1 cellular context compared by ENCODE assay signal in the genomic region with DNA sequence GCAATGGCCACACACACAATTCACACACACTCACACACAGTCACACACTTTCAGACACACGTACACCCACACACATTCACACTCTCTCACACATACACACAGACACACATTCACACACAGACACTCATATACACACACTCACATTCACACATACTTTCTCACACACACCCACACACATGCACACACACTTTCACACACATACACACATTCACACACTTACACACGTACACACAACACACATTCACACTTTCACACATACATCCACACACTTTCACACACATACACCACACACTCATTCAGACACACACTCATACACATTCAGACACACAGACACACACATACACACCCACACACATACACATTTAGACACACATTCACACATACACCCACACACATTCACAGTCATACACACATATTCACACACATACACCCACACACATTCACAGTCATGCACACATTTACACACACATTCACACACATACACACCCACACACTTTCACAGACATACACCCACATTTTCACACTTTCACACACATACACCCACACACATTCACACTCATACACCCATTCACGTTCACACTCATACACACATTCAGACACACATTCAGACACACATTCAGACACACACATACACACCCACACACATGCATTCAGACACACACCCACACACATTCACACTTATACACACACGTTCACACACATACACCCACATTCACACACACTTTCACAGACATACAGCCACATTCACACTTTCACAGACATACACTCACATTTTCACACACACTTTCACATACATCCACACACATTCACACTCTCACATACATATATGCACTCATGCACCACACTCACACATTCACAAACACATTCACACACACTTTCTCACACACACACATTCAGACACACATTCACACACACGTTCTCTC.
TF ChIP-seq lines count a peak whose summit lies in the region.

No MANE protein-coding gene starts in this region.

TF ChIP-seq in HEK293, 187 proteins besides CTCF, POLR2A, EP300 and RAD21 (continued from another document):
- TF ChIP-seq ZNF548 (tag by site-specific recombination; IDR thresholded peaks at IDR 0.05): no peak
- peak; percentile 99 for TF ChIP-seq PRDM1 (tag by site-specific recombination; IDR thresholded peaks at IDR 0.05)
- no peak for TF ChIP-seq ZNF121 (tag by site-specific recombination; IDR thresholded peaks at IDR 0.05)
- peak; percentile 40; the same call in 1 of the 2 replicates for TF ChIP-seq ZNF747 (tag by site-specific recombination; IDR thresholded peaks at IDR 0.05)
- TF ChIP-seq IKZF3 (tag by site-specific recombination; IDR thresholded peaks at IDR 0.05): no peak
- no peak for TF ChIP-seq SCRT1 (tag by site-specific recombination; IDR thresholded peaks at IDR 0.05; ENCODE audit: borderline replicate concordance)
- no peak for TF ChIP-seq ZXDB (tag by site-specific recombination; IDR thresholded peaks at IDR 0.05)
- TF ChIP-seq, protein P1, sequence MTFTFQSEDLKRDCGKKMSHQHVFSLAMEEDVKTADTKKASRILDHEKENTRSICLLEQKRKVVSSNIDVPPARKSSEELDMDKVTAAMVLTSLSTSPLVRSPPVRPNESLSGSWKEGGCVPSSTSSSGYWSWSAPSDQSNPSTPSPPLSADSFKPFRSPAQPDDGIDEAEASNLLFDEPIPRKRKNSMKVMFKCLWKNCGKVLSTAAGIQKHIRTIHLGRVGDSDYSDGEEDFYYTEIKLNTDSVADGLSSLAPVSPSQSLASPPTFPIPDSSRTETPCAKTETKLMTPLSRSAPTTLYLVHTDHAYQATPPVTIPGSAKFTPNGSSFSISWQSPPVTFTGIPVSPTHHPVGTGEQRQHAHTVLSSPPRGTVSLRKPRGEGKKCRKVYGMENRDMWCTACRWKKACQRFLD (tag by site-specific recombination; IDR thresholded peaks at IDR 0.05): no peak
- no peak for TF ChIP-seq KLF10 (tag by site-specific recombination; IDR thresholded peaks at IDR 0.05)
- TF ChIP-seq, protein P2, sequence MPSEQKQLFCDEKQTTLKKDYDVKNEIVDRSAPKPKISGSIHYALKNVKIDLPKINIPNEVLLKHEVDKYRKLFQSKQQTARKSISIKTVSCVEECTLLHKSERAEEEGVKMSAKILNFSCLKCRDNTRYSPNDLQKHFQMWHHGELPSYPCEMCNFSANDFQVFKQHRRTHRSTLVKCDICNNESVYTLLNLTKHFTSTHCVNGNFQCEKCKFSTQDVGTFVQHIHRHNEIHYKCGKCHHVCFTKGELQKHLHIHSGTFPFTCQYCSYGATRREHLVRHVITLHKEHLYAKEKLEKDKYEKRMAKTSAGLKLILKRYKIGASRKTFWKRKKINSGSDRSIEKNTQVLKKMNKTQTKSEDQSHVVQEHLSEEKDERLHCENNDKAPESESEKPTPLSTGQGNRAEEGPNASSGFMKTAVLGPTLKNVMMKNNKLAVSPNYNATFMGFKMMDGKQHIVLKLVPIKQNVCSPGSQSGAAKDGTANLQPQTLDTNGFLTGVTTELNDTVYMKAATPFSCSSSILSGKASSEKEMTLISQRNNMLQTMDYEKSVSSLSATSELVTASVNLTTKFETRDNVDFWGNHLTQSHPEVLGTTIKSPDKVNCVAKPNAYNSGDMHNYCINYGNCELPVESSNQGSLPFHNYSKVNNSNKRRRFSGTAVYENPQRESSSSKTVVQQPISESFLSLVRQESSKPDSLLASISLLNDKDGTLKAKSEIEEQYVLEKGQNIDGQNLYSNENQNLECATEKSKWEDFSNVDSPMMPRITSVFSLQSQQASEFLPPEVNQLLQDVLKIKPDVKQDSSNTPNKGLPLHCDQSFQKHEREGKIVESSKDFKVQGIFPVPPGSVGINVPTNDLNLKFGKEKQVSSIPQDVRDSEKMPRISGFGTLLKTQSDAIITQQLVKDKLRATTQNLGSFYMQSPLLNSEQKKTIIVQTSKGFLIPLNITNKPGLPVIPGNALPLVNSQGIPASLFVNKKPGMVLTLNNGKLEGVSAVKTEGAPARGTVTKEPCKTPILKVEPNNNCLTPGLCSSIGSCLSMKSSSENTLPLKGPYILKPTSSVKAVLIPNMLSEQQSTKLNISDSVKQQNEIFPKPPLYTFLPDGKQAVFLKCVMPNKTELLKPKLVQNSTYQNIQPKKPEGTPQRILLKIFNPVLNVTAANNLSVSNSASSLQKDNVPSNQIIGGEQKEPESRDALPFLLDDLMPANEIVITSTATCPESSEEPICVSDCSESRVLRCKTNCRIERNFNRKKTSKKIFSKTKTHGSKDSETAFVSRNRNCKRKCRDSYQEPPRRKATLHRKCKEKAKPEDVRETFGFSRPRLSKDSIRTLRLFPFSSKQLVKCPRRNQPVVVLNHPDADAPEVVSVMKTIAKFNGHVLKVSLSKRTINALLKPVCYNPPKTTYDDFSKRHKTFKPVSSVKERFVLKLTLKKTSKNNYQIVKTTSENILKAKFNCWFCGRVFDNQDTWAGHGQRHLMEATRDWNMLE (tag by site-specific recombination; conservative IDR thresholded peaks at IDR 0.05; ENCODE audit: low read depth): no peak
- no peak for TF ChIP-seq ZNF654 (tag by site-specific recombination; IDR thresholded peaks at IDR 0.05; ENCODE audit: low read depth)
- TF ChIP-seq ZNF366 (tag by site-specific recombination; conservative IDR thresholded peaks at IDR 0.05): no peak
- no peak for TF ChIP-seq ZNF664 (tag by site-specific recombination; IDR thresholded peaks at IDR 0.05)
- no peak for TF ChIP-seq ZNF350 (tag by site-specific recombination; IDR thresholded peaks at IDR 0.05)
- no peak for TF ChIP-seq ZFP3 (tag by site-specific recombination; IDR thresholded peaks at IDR 0.05; ENCODE audit: low read depth)
- TF ChIP-seq ZNF174 (tag by site-specific recombination; IDR thresholded peaks at IDR 0.05): no peak
- TF ChIP-seq ZNF677 (tag by site-specific recombination; IDR thresholded peaks at IDR 0.05): no peak
- TF ChIP-seq ZNF670 (tag by site-specific recombination; IDR thresholded peaks at IDR 0.05; ENCODE audit: low read depth): no peak
- no peak for TF ChIP-seq ZNF544 (tag by site-specific recombination; IDR thresholded peaks at IDR 0.05)
- TF ChIP-seq ZNF157 (tag by site-specific recombination; IDR thresholded peaks at IDR 0.05): no peak
- TF ChIP-seq, protein P3, sequence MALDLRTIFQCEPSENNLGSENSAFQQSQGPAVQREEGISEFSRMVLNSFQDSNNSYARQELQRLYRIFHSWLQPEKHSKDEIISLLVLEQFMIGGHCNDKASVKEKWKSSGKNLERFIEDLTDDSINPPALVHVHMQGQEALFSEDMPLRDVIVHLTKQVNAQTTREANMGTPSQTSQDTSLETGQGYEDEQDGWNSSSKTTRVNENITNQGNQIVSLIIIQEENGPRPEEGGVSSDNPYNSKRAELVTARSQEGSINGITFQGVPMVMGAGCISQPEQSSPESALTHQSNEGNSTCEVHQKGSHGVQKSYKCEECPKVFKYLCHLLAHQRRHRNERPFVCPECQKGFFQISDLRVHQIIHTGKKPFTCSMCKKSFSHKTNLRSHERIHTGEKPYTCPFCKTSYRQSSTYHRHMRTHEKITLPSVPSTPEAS (tag by site-specific recombination; IDR thresholded peaks at IDR 0.05): peak; percentile 63
- TF ChIP-seq ZNF202 (tag by site-specific recombination; IDR thresholded peaks at IDR 0.05; ENCODE audit: borderline replicate concordance): no peak
- no peak for TF ChIP-seq KLF16 (tag by site-specific recombination; IDR thresholded peaks at IDR 0.05)
- TF ChIP-seq KLF9 (tag by site-specific recombination; IDR thresholded peaks at IDR 0.05; ENCODE audit: low read depth): no peak
- TF ChIP-seq ZNF623 (tag by site-specific recombination; IDR thresholded peaks at IDR 0.05): no peak
- no peak for TF ChIP-seq ZNF155 (tag by site-specific recombination; IDR thresholded peaks at IDR 0.05)
- peak; percentile 56 for TF ChIP-seq ZNF785 (tag by site-specific recombination; IDR thresholded peaks at IDR 0.05)
- TF ChIP-seq, protein P4, sequence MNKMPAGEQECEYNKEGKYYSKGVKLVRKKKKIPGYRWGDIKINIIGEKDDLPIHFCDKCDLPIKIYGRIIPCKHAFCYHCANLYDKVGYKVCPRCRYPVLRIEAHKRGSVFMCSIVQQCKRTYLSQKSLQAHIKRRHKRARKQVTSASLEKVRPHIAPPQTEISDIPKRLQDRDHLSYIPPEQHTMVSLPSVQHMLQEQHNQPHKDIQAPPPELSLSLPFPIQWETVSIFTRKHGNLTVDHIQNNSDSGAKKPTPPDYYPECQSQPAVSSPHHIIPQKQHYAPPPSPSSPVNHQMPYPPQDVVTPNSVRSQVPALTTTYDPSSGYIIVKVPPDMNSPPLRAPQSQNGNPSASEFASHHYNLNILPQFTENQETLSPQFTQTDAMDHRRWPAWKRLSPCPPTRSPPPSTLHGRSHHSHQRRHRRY (tag by site-specific recombination; IDR thresholded peaks at IDR 0.05): no peak
- TF ChIP-seq ZBTB21 (tag by site-specific recombination; IDR thresholded peaks at IDR 0.05): no peak
- TF ChIP-seq ZBTB8A (tag by site-specific recombination; IDR thresholded peaks at IDR 0.05): no peak
- peak; percentile 4; the same call in 1 of the 2 replicates for TF ChIP-seq ZNF560 (tag by site-specific recombination; IDR thresholded peaks at IDR 0.05; ENCODE audit: borderline replicate concordance)
- no peak for TF ChIP-seq ZNF341 (tag by site-specific recombination; IDR thresholded peaks at IDR 0.05; ENCODE audit: low read depth)
- TF ChIP-seq ZNF426 (tag by site-specific recombination; IDR thresholded peaks at IDR 0.05): no peak
- no peak; the same call in 1 of the 2 replicates for TF ChIP-seq ZNF416 (tag by site-specific recombination; IDR thresholded peaks at IDR 0.05)
- TF ChIP-seq ZNF629 (tag by site-specific recombination; IDR thresholded peaks at IDR 0.05): no peak
- no peak for TF ChIP-seq SP3 (tag by site-specific recombination; IDR thresholded peaks at IDR 0.05)
- TF ChIP-seq ZNF394 (tag by site-specific recombination; IDR thresholded peaks at IDR 0.05; ENCODE audit: borderline replicate concordance): no peak
- peak; percentile 94 for TF ChIP-seq EGR2 (tag by site-specific recombination; IDR thresholded peaks at IDR 0.05; ENCODE audit: low read depth)
- no peak for TF ChIP-seq ZNF239 (tag by site-specific recombination; IDR thresholded peaks at IDR 0.05)
- TF ChIP-seq, protein P5, sequence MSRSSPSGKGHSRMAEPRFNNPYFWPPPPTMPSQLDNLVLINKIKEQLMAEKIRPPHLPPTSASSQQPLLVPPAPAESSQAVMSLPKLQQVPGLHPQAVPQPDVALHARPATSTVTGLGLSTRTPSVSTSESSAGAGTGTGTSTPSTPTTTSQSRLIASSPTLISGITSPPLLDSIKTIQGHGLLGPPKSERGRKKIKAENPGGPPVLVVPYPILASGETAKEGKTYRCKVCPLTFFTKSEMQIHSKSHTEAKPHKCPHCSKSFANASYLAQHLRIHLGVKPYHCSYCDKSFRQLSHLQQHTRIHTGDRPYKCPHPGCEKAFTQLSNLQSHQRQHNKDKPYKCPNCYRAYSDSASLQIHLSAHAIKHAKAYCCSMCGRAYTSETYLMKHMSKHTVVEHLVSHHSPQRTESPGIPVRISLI (tag by site-specific recombination; IDR thresholded peaks at IDR 0.05): no peak
- TF ChIP-seq ZNF658 (tag by site-specific recombination; IDR thresholded peaks at IDR 0.05): no peak
- TF ChIP-seq ZNF248 (tag by site-specific recombination; IDR thresholded peaks at IDR 0.05): 0 out of 2 replicates have a peak, but pooled peaks have one; percentile 53
- TF ChIP-seq, protein P6, sequence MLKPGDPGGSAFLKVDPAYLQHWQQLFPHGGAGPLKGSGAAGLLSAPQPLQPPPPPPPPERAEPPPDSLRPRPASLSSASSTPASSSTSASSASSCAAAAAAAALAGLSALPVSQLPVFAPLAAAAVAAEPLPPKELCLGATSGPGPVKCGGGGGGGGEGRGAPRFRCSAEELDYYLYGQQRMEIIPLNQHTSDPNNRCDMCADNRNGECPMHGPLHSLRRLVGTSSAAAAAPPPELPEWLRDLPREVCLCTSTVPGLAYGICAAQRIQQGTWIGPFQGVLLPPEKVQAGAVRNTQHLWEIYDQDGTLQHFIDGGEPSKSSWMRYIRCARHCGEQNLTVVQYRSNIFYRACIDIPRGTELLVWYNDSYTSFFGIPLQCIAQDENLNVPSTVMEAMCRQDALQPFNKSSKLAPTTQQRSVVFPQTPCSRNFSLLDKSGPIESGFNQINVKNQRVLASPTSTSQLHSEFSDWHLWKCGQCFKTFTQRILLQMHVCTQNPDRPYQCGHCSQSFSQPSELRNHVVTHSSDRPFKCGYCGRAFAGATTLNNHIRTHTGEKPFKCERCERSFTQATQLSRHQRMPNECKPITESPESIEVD (tag by site-specific recombination; IDR thresholded peaks at IDR 0.05): no peak
- TF ChIP-seq, protein P7, sequence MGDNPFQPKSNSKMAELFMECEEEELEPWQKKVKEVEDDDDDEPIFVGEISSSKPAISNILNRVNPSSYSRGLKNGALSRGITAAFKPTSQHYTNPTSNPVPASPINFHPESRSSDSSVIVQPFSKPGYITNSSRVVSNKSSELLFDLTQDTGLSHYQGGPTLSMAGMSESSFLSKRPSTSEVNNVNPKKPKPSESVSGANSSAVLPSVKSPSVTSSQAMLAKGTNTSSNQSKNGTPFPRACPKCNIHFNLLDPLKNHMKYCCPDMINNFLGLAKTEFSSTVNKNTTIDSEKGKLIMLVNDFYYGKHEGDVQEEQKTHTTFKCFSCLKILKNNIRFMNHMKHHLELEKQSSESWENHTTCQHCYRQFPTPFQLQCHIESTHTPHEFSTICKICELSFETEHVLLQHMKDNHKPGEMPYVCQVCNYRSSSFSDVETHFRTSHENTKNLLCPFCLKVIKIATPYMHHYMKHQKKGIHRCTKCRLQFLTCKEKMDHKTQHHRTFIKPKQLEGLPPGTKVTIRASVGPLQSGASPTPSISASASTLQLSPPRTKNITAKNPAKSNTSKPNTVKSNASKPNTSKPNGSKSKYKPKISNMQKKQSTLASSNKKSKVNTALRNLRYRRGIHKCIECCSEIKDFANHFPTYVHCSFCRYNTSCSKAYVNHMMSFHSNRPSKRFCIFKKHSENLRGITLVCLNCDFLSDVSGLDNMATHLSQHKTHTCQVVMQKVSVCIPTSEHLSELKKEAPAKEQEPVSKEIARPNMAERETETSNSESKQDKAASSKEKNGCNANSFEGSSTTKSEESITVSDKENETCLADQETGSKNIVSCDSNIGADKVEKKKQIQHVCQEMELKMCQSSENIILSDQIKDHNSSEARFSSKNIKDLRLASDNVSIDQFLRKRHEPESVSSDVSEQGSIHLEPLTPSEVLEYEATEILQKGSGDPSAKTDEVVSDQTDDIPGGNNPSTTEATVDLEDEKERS (tag by site-specific recombination; IDR thresholded peaks at IDR 0.05): no peak
- TF ChIP-seq, protein P8, sequence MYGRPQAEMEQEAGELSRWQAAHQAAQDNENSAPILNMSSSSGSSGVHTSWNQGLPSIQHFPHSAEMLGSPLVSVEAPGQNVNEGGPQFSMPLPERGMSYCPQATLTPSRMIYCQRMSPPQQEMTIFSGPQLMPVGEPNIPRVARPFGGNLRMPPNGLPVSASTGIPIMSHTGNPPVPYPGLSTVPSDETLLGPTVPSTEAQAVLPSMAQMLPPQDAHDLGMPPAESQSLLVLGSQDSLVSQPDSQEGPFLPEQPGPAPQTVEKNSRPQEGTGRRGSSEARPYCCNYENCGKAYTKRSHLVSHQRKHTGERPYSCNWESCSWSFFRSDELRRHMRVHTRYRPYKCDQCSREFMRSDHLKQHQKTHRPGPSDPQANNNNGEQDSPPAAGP (tag by site-specific recombination; IDR thresholded peaks at IDR 0.05): no peak
- no peak for TF ChIP-seq ZNF221 (tag by site-specific recombination; IDR thresholded peaks at IDR 0.05; ENCODE audit: borderline replicate concordance)
- no peak for TF ChIP-seq ZSCAN23 (tag by site-specific recombination; IDR thresholded peaks at IDR 0.05)
- TF ChIP-seq TRIM28 (IDR thresholded peaks at IDR 0.05; ENCODE audit: borderline replicate concordance, low read length): no peak
- TF ChIP-seq ZNF391 (tag by site-specific recombination; IDR thresholded peaks at IDR 0.05; ENCODE audit: borderline replicate concordance, low read depth): no peak
- TF ChIP-seq ZNF140 (tag by site-specific recombination; IDR thresholded peaks at IDR 0.05): no peak
TF ChIP-seq in HEK293: peak in this region for 20.
